ENCODE assay signal across 13 cellular contexts in the genomic region with DNA sequence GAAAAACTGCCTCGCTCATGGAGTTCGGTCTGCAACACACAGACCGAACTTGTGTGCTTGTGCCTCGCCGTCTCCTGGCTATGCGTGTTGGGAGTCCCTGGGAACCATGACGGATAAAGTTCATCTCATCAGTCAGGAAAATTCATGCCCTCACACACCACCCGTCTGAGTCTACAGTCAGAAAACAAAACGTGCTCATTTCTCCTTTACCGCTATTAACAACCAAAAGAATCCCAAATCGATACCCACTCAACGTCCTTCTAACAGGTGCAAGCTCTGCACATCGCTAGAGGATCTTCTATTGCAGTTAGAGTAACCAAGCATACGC. TPM values are rescaled to one million over a fixed set of nuclear protein-coding genes. Genes with fewer than 3 reads are reported as not detected.
A peak's percentile ranks its signal among the peaks of the same experiment; 100 is the strongest.
DNase-seq lines count a peak whose midpoint lies in the region; ATAC-seq and TF ChIP-seq lines count a peak whose summit lies in the region.
"Had no signal": no experiment of that assay in that cellular context is flagged by ENCODE, and none has a peak within 500 bp of the region (broad histone marks: within the 10 kb centered on the region; RNA-seq: fewer than 3 reads in every experiment).

No MANE protein-coding gene starts in this region.

- H3K27me3 ChIP-seq in ACC112 (ENCODE audit: insufficient read depth, low read length) (peaks cover 73% of the 10 kb centered on the region), colonic mucosa (peaks cover 43% of the 10 kb centered on the region)

- H3K27ac ChIP-seq in ACC112 (ENCODE audit: low read depth, low read length) (no peak overlapping the region), colonic mucosa (no peak overlapping the region)

- H2AFZ ChIP-seq in ACC112 (ENCODE audit: low read length, unreplicated experiment): no peak overlapping the region

- DNase-seq in Calu3: no peak
- DNase-seq in chondrocyte (ENCODE audit: low spot score): peak; percentile 42
- no peak for DNase-seq in stimulated activated CD4-positive, alpha-beta T cell treated with anti-CD3 and anti-CD28 coated beads, Interleukin-2, amount 100 ng/mL, for 24 hours
- no peak for DNase-seq in colonic mucosa
- no peak for DNase-seq in activated T-helper 1 cell treated with anti-CD3 and anti-CD28 coated beads, Interleukin-12 subunit alpha, Interleukin-12 subunit beta, Interleukin-2, Interleukin-4 antibody, amounts not matched to agents 30 ng/mL and 10 ng/mL and 1 ng/mL, durations not matched to agents 14 hours and 24 hours and 36 hours (ENCODE audit: low spot score)
- DNase-seq: activated naive CD4-positive, alpha-beta T cell treated with anti-CD3 and anti-CD28 coated beads, Interleukin-2, amount 10 ng/mL, durations not matched to agents 7 days and 5 days; DMS153; KBM-7; NCI-H2029 treated with DMSO at 0.1 percent for 48 hours had no signal

- H3K9me3 Mint-ChIP-seq in Calu3 (ENCODE audit: low read depth, unreplicated experiment): no peaks in the 10 kb centered on the region
- no peaks in the 10 kb centered on the region for H3K9me3 Mint-ChIP-seq in chondrocyte (ENCODE audit: low read depth)
- peaks cover 3% of the 10 kb centered on the region for H3K9me3 Mint-ChIP-seq in nephron
- no peaks in the 10 kb centered on the region for H3K9me3 Mint-ChIP-seq in activated T-helper 1 cell treated with anti-CD3 and anti-CD28 coated beads, Interleukin-12 subunit alpha, Interleukin-12 subunit beta, Interleukin-2, Interleukin-4 antibody, amounts not matched to agents 30 ng/mL and 10 ng/mL and 1 ng/mL, durations not matched to agents 14 hours and 24 hours and 36 hours
- H3K9me3 Mint-ChIP-seq: activated naive CD4-positive, alpha-beta T cell treated with anti-CD3 and anti-CD28 coated beads, Interleukin-2, amount 10 ng/mL, durations not matched to agents 7 days and 5 days had no signal

- intact Hi-C loops in Calu3 (cut with micrococcal nuclease; ENCODE audit: unreplicated experiment) (loop anchor here (5.0 kb wide), 1 partner anchor 120 kb away; no protein-coding TSS in a partner anchor), colonic mucosa (cut with DNase I) (no loop called here)
- intact Hi-C loops in activated T-helper 1 cell treated with anti-CD3 and anti-CD28 coated beads, Interleukin-12 subunit alpha, Interleukin-12 subunit beta, Interleukin-2, Interleukin-4 antibody, amounts not matched to agents 30 ng/mL and 10 ng/mL and 1 ng/mL, durations not matched to agents 14 hours and 24 hours and 36 hours (cut with micrococcal nuclease): loop anchor here (2.0 to 10.0 kb wide), 5 partner anchors 20 to 1470 kb away; no protein-coding TSS in a partner anchor

- H3K36me3 Mint-ChIP-seq in Calu3 (ENCODE audit: insufficient read depth, unreplicated experiment): no peaks in the 10 kb centered on the region
- peaks cover 4% of the 10 kb centered on the region for H3K36me3 Mint-ChIP-seq in chondrocyte (ENCODE audit: low read depth)
- H3K36me3 Mint-ChIP-seq in nephron (ENCODE audit: low read depth): no peaks in the 10 kb centered on the region
- H3K36me3 Mint-ChIP-seq in activated T-helper 1 cell treated with anti-CD3 and anti-CD28 coated beads, Interleukin-12 subunit alpha, Interleukin-12 subunit beta, Interleukin-2, Interleukin-4 antibody, amounts not matched to agents 30 ng/mL and 10 ng/mL and 1 ng/mL, durations not matched to agents 14 hours and 24 hours and 36 hours (ENCODE audit: low read depth): no peaks in the 10 kb centered on the region
- H3K36me3 Mint-ChIP-seq: activated naive CD4-positive, alpha-beta T cell treated with anti-CD3 and anti-CD28 coated beads, Interleukin-2, amount 10 ng/mL, durations not matched to agents 7 days and 5 days had no signal

- CTCF ChIA-PET in Calu3 (lab: Charles Lee): no interaction called here

- peak overlapping the region; percentile 48 for H3K4me3 Mint-ChIP-seq in Calu3 (ENCODE audit: low read depth, unreplicated experiment)
- H3K4me3 Mint-ChIP-seq in chondrocyte (ENCODE audit: unreplicated experiment): peak overlapping the region; percentile 56
- peak overlapping the region; percentile 21 to 67 (median 44) for H3K4me3 Mint-ChIP-seq in nephron
- H3K4me3 Mint-ChIP-seq in activated T-helper 1 cell treated with anti-CD3 and anti-CD28 coated beads, Interleukin-12 subunit alpha, Interleukin-12 subunit beta, Interleukin-2, Interleukin-4 antibody, amounts not matched to agents 30 ng/mL and 10 ng/mL and 1 ng/mL, durations not matched to agents 14 hours and 24 hours and 36 hours: no peak overlapping the region
- H3K4me3 Mint-ChIP-seq: activated naive CD4-positive, alpha-beta T cell treated with anti-CD3 and anti-CD28 coated beads, Interleukin-2, amount 10 ng/mL, durations not matched to agents 7 days and 5 days had no signal

- H3K27ac Mint-ChIP-seq in Calu3 (ENCODE audit: unreplicated experiment) (no peak overlapping the region), chondrocyte (ENCODE audit: unreplicated experiment) (no peak overlapping the region), nephron (no peak overlapping the region)
- H3K27ac Mint-ChIP-seq in activated T-helper 1 cell treated with anti-CD3 and anti-CD28 coated beads, Interleukin-12 subunit alpha, Interleukin-12 subunit beta, Interleukin-2, Interleukin-4 antibody, amounts not matched to agents 30 ng/mL and 10 ng/mL and 1 ng/mL, durations not matched to agents 14 hours and 24 hours and 36 hours: no peak overlapping the region
- H3K27ac Mint-ChIP-seq: activated naive CD4-positive, alpha-beta T cell treated with anti-CD3 and anti-CD28 coated beads, Interleukin-2, amount 10 ng/mL, durations not matched to agents 7 days and 5 days had no signal

- peaks cover 94% of the 10 kb centered on the region for H3K27me3 Mint-ChIP-seq in Calu3 (ENCODE audit: unreplicated experiment)
- H3K27me3 Mint-ChIP-seq in chondrocyte (ENCODE audit: low read depth): peaks cover 74% of the 10 kb centered on the region
- H3K27me3 Mint-ChIP-seq in nephron (ENCODE audit: low read depth): peaks cover 98% of the 10 kb centered on the region
- H3K27me3 Mint-ChIP-seq in activated T-helper 1 cell treated with anti-CD3 and anti-CD28 coated beads, Interleukin-12 subunit alpha, Interleukin-12 subunit beta, Interleukin-2, Interleukin-4 antibody, amounts not matched to agents 30 ng/mL and 10 ng/mL and 1 ng/mL, durations not matched to agents 14 hours and 24 hours and 36 hours (ENCODE audit: insufficient read depth): peaks cover 63% of the 10 kb centered on the region

- H3K4me1 Mint-ChIP-seq in Calu3 (ENCODE audit: low read depth, unreplicated experiment) (peaks cover 13% of the 10 kb centered on the region), chondrocyte (ENCODE audit: low read depth) (peaks cover 11% of the 10 kb centered on the region), nephron (peaks cover 20% of the 10 kb centered on the region)
- peaks cover 11% of the 10 kb centered on the region for H3K4me1 Mint-ChIP-seq in activated T-helper 1 cell treated with anti-CD3 and anti-CD28 coated beads, Interleukin-12 subunit alpha, Interleukin-12 subunit beta, Interleukin-2, Interleukin-4 antibody, amounts not matched to agents 30 ng/mL and 10 ng/mL and 1 ng/mL, durations not matched to agents 14 hours and 24 hours and 36 hours (ENCODE audit: low read depth)

- H3K9me3 ChIP-seq in colonic mucosa: no peaks in the 10 kb centered on the region

- TF ChIP-seq CTCF in Calu3 (IDR thresholded peaks at IDR 0.05; ENCODE audit: unreplicated experiment) (no peak), chondrocyte (IDR thresholded peaks at IDR 0.05) (no peak), nephron (IDR thresholded peaks at IDR 0.05; ENCODE audit: unreplicated experiment in 3 of 3) (no peak), colonic mucosa (IDR thresholded peaks at IDR 0.05) (no peak)

- BruUV-seq in Calu3 (replicated peaks; lab: Mats Ljungman, UMichigan): no TSS peak

- ATAC-seq in GM18907 (IDR thresholded peaks at IDR 0.05; ENCODE audit: unreplicated experiment): no peak

- no peaks in the 10 kb centered on the region for H3K36me3 ChIP-seq in ACC112 (ENCODE audit: insufficient read depth, low read length)
- H3K36me3 ChIP-seq in colonic mucosa: no peaks in the 10 kb centered on the region

- 0 out of 2 replicates have a peak overlapping the region, but pooled peaks have one; percentile 37 for H3K4me3 ChIP-seq in ACC112 (ENCODE audit: low read depth, low read length)
- H3K4me3 ChIP-seq in colonic mucosa: no peak overlapping the region

- H3K4me1 ChIP-seq in ACC112 (ENCODE audit: control insufficient read depth, insufficient read depth, low read length, unreplicated experiment) (peaks cover 6% of the 10 kb centered on the region), colonic mucosa (peaks cover 7% of the 10 kb centered on the region)

- H3K9ac ChIP-seq in colonic mucosa (ENCODE audit: low read depth in 2 of 2, low read length in 2 of 2): no peak overlapping the region

- no peaks in the 10 kb centered on the region for H3K79me2 ChIP-seq in ACC112 (ENCODE audit: control insufficient read depth, insufficient read depth, low read length, unreplicated experiment)

RNA-seq across cellular contexts. Expression of a gene that starts 13.6 kb away (rescaled TPM):
- not detected in 2 replicates for total RNA-seq in Calu3 (2022)
- not detected in 3 replicates for total RNA-seq in chondrocyte
- total RNA-seq in colonic mucosa: not detected
- not detected in 2 replicates for total RNA-seq in activated T-helper 1 cell treated with anti-CD3 and anti-CD28 coated beads, Interleukin-12 subunit alpha, Interleukin-12 subunit beta, Interleukin-2, Interleukin-4 antibody, amounts not matched to agents 30 ng/mL and 10 ng/mL and 1 ng/mL, durations not matched to agents 14 hours and 24 hours and 36 hours
- total RNA-seq: renal cortical epithelial cell had no signal
